ENCODE assay signal across 1 cellular context in genomic region chr12:8655421-8655820, GRCh38.
TF ChIP-seq lines count a peak whose summit lies in the region.

No MANE protein-coding gene starts in this region.

TF ChIP-seq in SK-N-SH treated with all-trans-retinoic acid at 6 μM for 48 hours, 23 proteins besides CTCF, POLR2A, EP300 and RAD21 (continued from another document):
- no peak for TF ChIP-seq TSHZ2 (CRISPR knock-in tag; IDR thresholded peaks at IDR 0.05)
- TF ChIP-seq ARNTL (CRISPR knock-in tag; IDR thresholded peaks at IDR 0.05; ENCODE audit: borderline replicate concordance, low read depth) = no peak
- no peak for TF ChIP-seq ZNF70 (CRISPR knock-in tag; IDR thresholded peaks at IDR 0.05)
- TF ChIP-seq ZFP3 (CRISPR knock-in tag; IDR thresholded peaks at IDR 0.05) = no peak
- TF ChIP-seq ZC3H10 (CRISPR knock-in tag; IDR thresholded peaks at IDR 0.05) = no peak
- TF ChIP-seq ESRRG (CRISPR knock-in tag; IDR thresholded peaks at IDR 0.05) = no peak
- no peak for TF ChIP-seq ZNF565 (CRISPR knock-in tag; conservative IDR thresholded peaks at IDR 0.05; ENCODE audit: low read depth)
- TF ChIP-seq TCF4 (CRISPR knock-in tag; IDR thresholded peaks at IDR 0.05; ENCODE audit: borderline replicate concordance) = no peak
- TF ChIP-seq SNAI2 (CRISPR knock-in tag; IDR thresholded peaks at IDR 0.05) = no peak
- no peak for TF ChIP-seq GLIS3 (CRISPR knock-in tag; IDR thresholded peaks at IDR 0.05)
- TF ChIP-seq TOX (CRISPR knock-in tag; IDR thresholded peaks at IDR 0.05; ENCODE audit: borderline replicate concordance) = no peak
